In the genomic region with DNA sequence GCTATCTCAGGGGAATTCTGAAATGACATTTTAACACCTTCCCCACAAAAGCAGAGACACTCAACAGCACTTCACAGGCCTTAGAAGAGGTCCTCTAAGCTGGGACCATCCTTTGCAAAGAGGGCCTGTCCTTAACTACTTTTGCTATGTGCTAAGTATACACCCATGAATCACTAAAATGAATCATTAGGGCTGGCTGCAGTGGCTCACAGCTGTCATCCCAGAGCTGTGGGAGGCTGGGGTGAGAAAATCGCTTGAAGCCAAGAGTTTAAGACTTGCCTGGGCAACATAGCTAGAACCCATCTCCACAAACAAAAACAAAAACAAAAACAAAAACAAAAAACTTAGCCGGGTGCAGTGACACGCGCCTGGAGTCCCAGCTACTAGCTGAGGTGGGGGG, we compare ENCODE assay signal across 10 cellular contexts. TPM values are rescaled to one million over a fixed set of nuclear protein-coding genes. Genes with fewer than 3 reads are reported as not detected.
DNase-seq lines count a peak whose midpoint lies in the region; ATAC-seq and TF ChIP-seq lines count a peak whose summit lies in the region.
"Had no signal": no experiment of that assay in that cellular context is flagged by ENCODE, and none has a peak within 500 bp of the region (broad histone marks: within the 10 kb centered on the region; RNA-seq: fewer than 3 reads in every experiment).

No MANE protein-coding gene starts in this region.

- H3K9ac ChIP-seq in PC-3 (ENCODE audit: low read length): no peak overlapping the region

- H3K27me3 ChIP-seq in PC-3 (ENCODE audit: low read length): no peaks in the 10 kb centered on the region

- POLR2A ChIA-PET in PC-3 (lab: Charles Lee; ENCODE audit: unreplicated experiment): interaction anchor here (0.5 to 0.6 kb wide), 2 partner anchors 67 to 93 kb away, joined by 4 to 5 read pairs; no protein-coding TSS in a partner anchor

- H2AFZ ChIP-seq in PC-3 (ENCODE audit: low read length): no peak overlapping the region

- no peak for TF ChIP-seq CTCF in PC-3 (conservative IDR thresholded peaks at IDR 0.05; ENCODE audit: low read depth, low read length)

- H3K27me3 Mint-ChIP-seq in activated CD4-positive, alpha-beta T cell treated with anti-CD3 and anti-CD28 coated beads, Interleukin-2, amount 10 ng/mL, durations not matched to agents 24 days and 14 days: no peaks in the 10 kb centered on the region
- H3K27me3 Mint-ChIP-seq: stimulated activated naive CD8-positive, alpha-beta T cell treated with anti-CD3 and anti-CD28 coated beads, Interleukin-15, Interleukin-2, amounts not matched to agents 100 ng/mL and 50 ng/mL, for 24 hours had no signal

- CTCF ChIA-PET in PC-3 (lab: Charles Lee): interaction anchor here (1.1 kb wide), 1 partner anchor 54 kb away, joined by 3 read pairs; a partner anchor contains a TSS

- peak; percentile 99 for ATAC-seq in PC-3

- peak overlapping the region; percentile 2 for H3K27ac Mint-ChIP-seq in activated CD4-positive, alpha-beta T cell treated with anti-CD3 and anti-CD28 coated beads, Interleukin-2, amount 10 ng/mL, durations not matched to agents 24 days and 14 days
- H3K27ac Mint-ChIP-seq: stimulated activated naive CD8-positive, alpha-beta T cell treated with anti-CD3 and anti-CD28 coated beads, Interleukin-15, Interleukin-2, amounts not matched to agents 100 ng/mL and 50 ng/mL, for 24 hours had no signal

- no peaks in the 10 kb centered on the region for H3K9me3 ChIP-seq in PC-3 (ENCODE audit: low read length)

- H3K4me1 ChIP-seq in PC-3 (ENCODE audit: insufficient read depth, low read length): peaks cover 7% of the 10 kb centered on the region; the same call in 1 of the 2 replicates

- H3K9me3 Mint-ChIP-seq in activated CD4-positive, alpha-beta T cell treated with anti-CD3 and anti-CD28 coated beads, Interleukin-2, amount 10 ng/mL, durations not matched to agents 24 days and 14 days: no peaks in the 10 kb centered on the region
- H3K9me3 Mint-ChIP-seq: stimulated activated naive CD8-positive, alpha-beta T cell treated with anti-CD3 and anti-CD28 coated beads, Interleukin-15, Interleukin-2, amounts not matched to agents 100 ng/mL and 50 ng/mL, for 24 hours had no signal

- no peaks in the 10 kb centered on the region for H4K20me1 ChIP-seq in PC-3 (ENCODE audit: low read length)

- H3K4me1 Mint-ChIP-seq in activated CD4-positive, alpha-beta T cell treated with anti-CD3 and anti-CD28 coated beads, Interleukin-2, amount 10 ng/mL, durations not matched to agents 24 days and 14 days: peaks cover 17% of the 10 kb centered on the region

- H3K9me2 ChIP-seq in PC-3 (replicated peaks; ENCODE audit: low read length): no peaks in the 10 kb centered on the region

- no peak overlapping the region for H3K4me3 Mint-ChIP-seq in activated CD4-positive, alpha-beta T cell treated with anti-CD3 and anti-CD28 coated beads, Interleukin-2, amount 10 ng/mL, durations not matched to agents 24 days and 14 days
- H3K4me3 Mint-ChIP-seq: stimulated activated naive CD8-positive, alpha-beta T cell treated with anti-CD3 and anti-CD28 coated beads, Interleukin-15, Interleukin-2, amounts not matched to agents 100 ng/mL and 50 ng/mL, for 24 hours had no signal

- DNase-seq in activated CD4-positive, alpha-beta T cell treated with anti-CD3 and anti-CD28 coated beads, Interleukin-2, amount 10 ng/mL, durations not matched to agents 24 days and 14 days: no peak
- DNase-seq in activated CD4-positive, alpha-beta T cell treated with anti-CD3 and anti-CD28 coated beads for 4 hours: no peak
- DNase-seq in PC-3: peak; percentile 65
- DNase-seq in epithelial cell of prostate (ENCODE audit: low read depth, low spot score): peak; percentile 20
- DNase-seq in stimulated activated CD4-positive, alpha-beta T cell treated with anti-CD3 and anti-CD28 coated beads, Interleukin-4, amount 100 ng/mL, for 24 hours: peak; percentile 13
- no peak for DNase-seq in foreskin melanocyte
- no peak for DNase-seq in HuH-7.5 (ENCODE audit: low spot score)
- DNase-seq in NCI-H1436 treated with DMSO at 0.1 percent for 48 hours (lab: John Stamatoyannopoulos, UW): no peak
- DNase-seq: NCI-H2227 treated with DMSO at 0.1 percent for 48 hours had no signal

- H3K27ac ChIP-seq in PC-3 (ENCODE audit: low read length): no peak overlapping the region
- H3K27ac ChIP-seq in epithelial cell of prostate: peak overlapping the region; percentile 25

- peaks cover 10% of the 10 kb centered on the region; the same call in 1 of the 2 replicates for H3K36me3 ChIP-seq in PC-3 (ENCODE audit: low read depth, low read length)

- H3K79me2 ChIP-seq in PC-3 (ENCODE audit: low read length): no peaks in the 10 kb centered on the region

- no TSS peak for BruUV-seq in PC-3 (replicated peaks; lab: Mats Ljungman, UMichigan)

- H3K4me3 ChIP-seq in PC-3 (ENCODE audit: low read length): no peak overlapping the region

- no peaks in the 10 kb centered on the region for H3F3A ChIP-seq in PC-3 (ENCODE audit: low read length, unreplicated experiment)

- H3K36me3 Mint-ChIP-seq in activated CD4-positive, alpha-beta T cell treated with anti-CD3 and anti-CD28 coated beads, Interleukin-2, amount 10 ng/mL, durations not matched to agents 24 days and 14 days (ENCODE audit: low read depth): peaks cover 22% of the 10 kb centered on the region

- H3K4me2 ChIP-seq in PC-3 (ENCODE audit: low read length): no peak overlapping the region

- intact Hi-C loops in activated CD4-positive, alpha-beta T cell treated with anti-CD3 and anti-CD28 coated beads, Interleukin-2, amount 10 ng/mL, durations not matched to agents 24 days and 14 days (cut with micrococcal nuclease): no loop called here
- intact Hi-C loops in PC-3 (cut with micrococcal nuclease): no loop called here

RNA-seq across cellular contexts. Expression of a gene that starts 53.9 kb away (rescaled TPM):
- 8.8 and 10.6 TPM in 2 replicates for total RNA-seq in activated CD4-positive, alpha-beta T cell treated with anti-CD3 and anti-CD28 coated beads, Interleukin-2, amount 10 ng/mL, durations not matched to agents 24 days and 14 days
- 40.6 and 46.8 TPM in 2 replicates for total RNA-seq in PC-3 (2014; rRNA removed)

Comparison
In these comparisons a context has a peak if more than half of its experiments do, and no peak if none do; other contexts are left out.
1. DNase-seq: peak in PC-3 (single experiment), epithelial cell of prostate (single experiment) and stimulated activated CD4-positive, alpha-beta T cell treated with anti-CD3 and anti-CD28 coated beads, Interleukin-4, amount 100 ng/mL, for 24 hours (single experiment); none in activated CD4-positive, alpha-beta T cell treated with anti-CD3 and anti-CD28 coated beads, Interleukin-2, amount 10 ng/mL, durations not matched to agents 24 days and 14 days (single experiment), activated CD4-positive, alpha-beta T cell treated with anti-CD3 and anti-CD28 coated beads for 4 hours (0 of 2), foreskin melanocyte (single experiment), HuH-7.5 (single experiment) and NCI-H1436 treated with DMSO at 0.1 percent for 48 hours (single experiment).